In genomic region chr6:26454641-26455040, GRCh38 we compare ENCODE assay signal across 19 cellular contexts. TPM values are rescaled to one million over a fixed set of nuclear protein-coding genes. Genes with fewer than 3 reads are reported as not detected.
A peak's percentile ranks its signal among the peaks of the same experiment; 100 is the strongest.
DNase-seq lines count a peak whose midpoint lies in the region; ATAC-seq and TF ChIP-seq lines count a peak whose summit lies in the region.
"Had no signal": no experiment of that assay in that cellular context is flagged by ENCODE, and none has a peak within 500 bp of the region (broad histone marks: within the 10 kb centered on the region; RNA-seq: fewer than 3 reads in every experiment).

No MANE protein-coding gene starts in this region.

- H3K4me1 Mint-ChIP-seq in CD8-positive, alpha-beta memory T cell: peaks cover 32 to 51% (median 51%) of the 10 kb centered on the region in 3 donors

- no peak overlapping the region for H3K4me3 Mint-ChIP-seq in CD8-positive, alpha-beta memory T cell
- H3K4me3 Mint-ChIP-seq: B cell, H9 had no signal

- ATAC-seq in upper lobe of right lung (no peak), GM21717 (IDR thresholded peaks at IDR 0.05; ENCODE audit: unreplicated experiment) (no peak), GM18873 (IDR thresholded peaks at IDR 0.05; ENCODE audit: low FRiP score, unreplicated experiment) (no peak)

- POLR2A ChIA-PET in CD8-positive, alpha-beta memory T cell (lab: Charles Lee): no interaction called here

- peak overlapping the region in 6 of 8 donors; percentile 43 to 86 (median 61) for H3K27ac Mint-ChIP-seq in CD8-positive, alpha-beta memory T cell
- H3K27ac Mint-ChIP-seq: B cell, H9 had no signal

- peaks cover 18% of the 10 kb centered on the region for H3K79me2 ChIP-seq in fibroblast of lung (ENCODE audit: control insufficient read depth, insufficient read depth, low read length)

- H3K4me3 ChIP-seq in CD8-positive, alpha-beta memory T cell (ENCODE audit: low read length): no peak overlapping the region
- H3K4me3 ChIP-seq in fibroblast of lung (replicated peaks in 1 of 4; ENCODE audit: control extremely low read depth in 1 of 4, insufficient read depth in 1 of 4, low read depth in 3 of 4, low read length in 4 of 4) (no peak overlapping the region), upper lobe of right lung (no peak overlapping the region)
- H3K4me3 ChIP-seq: SK-N-MC had no signal

- no peaks in the 10 kb centered on the region for H3K27me3 ChIP-seq in CD8-positive, alpha-beta memory T cell (ENCODE audit: insufficient read depth, low read length, poor library complexity, severe bottlenecking)
- H3K27me3 ChIP-seq in fibroblast of lung (ENCODE audit: control insufficient read depth, insufficient read depth, low read length): no peaks in the 10 kb centered on the region
- H3K27me3 ChIP-seq in upper lobe of right lung: no peaks in the 10 kb centered on the region

- intact Hi-C loops in upper lobe of right lung (cut with DNase I): no loop called here

- TF ChIP-seq CTCF in fibroblast of lung (conservative IDR thresholded peaks at IDR 0.05 in 1 of 2, IDR thresholded peaks at IDR 0.05 in 1 of 2; ENCODE audit: low read depth in 1 of 2, low read length in 2 of 2): no peak
- TF ChIP-seq CTCF in upper lobe of right lung (IDR thresholded peaks at IDR 0.05): no peak

- H3K4me2 ChIP-seq in fibroblast of lung (ENCODE audit: extremely low read depth, insufficient read depth, low read length): no peak overlapping the region
- H3K4me2 ChIP-seq: KMS-11 had no signal

- no peak for DNase-seq in CD8-positive, alpha-beta memory T cell
- DNase-seq in NCI-H82 (lab: John Stamatoyannopoulos, UW) (peak; percentile 17), fibroblast of lung (ENCODE audit: low read depth in 2 of 2) (peak; percentile 48 to 55), upper lobe of right lung (no peak), NCI-H526 (lab: John Stamatoyannopoulos, UW) (no peak)
- DNase-seq: DMS 273 treated with DMSO at 0.1 percent for 48 hours, H9, NCI-H1048, NCI-H1436 treated with DMSO at 0.1 percent for 48 hours, NCI-H2029 treated with DMSO at 0.1 percent for 48 hours, NCI-H774, Right ventricle myocardium superior had no signal

- CTCF ChIA-PET in CD8-positive, alpha-beta memory T cell (lab: Charles Lee): interaction anchor here (3.3 kb wide), 1 partner anchor 113 kb away, joined by 13 read pairs; no protein-coding TSS in a partner anchor

- H3K9me3 ChIP-seq in CD8-positive, alpha-beta memory T cell (ENCODE audit: low read length): no peaks in the 10 kb centered on the region
- H3K9me3 ChIP-seq in fibroblast of lung (ENCODE audit: control insufficient read depth, insufficient read depth, low read depth, low read length) (no peaks in the 10 kb centered on the region), upper lobe of right lung (no peaks in the 10 kb centered on the region)

- H3K9ac ChIP-seq in fibroblast of lung (ENCODE audit: insufficient read depth, low read length): no peak overlapping the region
- H3K9ac ChIP-seq: KMS-11 had no signal

- H3K9me3 Mint-ChIP-seq in CD8-positive, alpha-beta memory T cell: no peaks in the 10 kb centered on the region
- H3K9me3 Mint-ChIP-seq: H9 had no signal

- H3K36me3 Mint-ChIP-seq in CD8-positive, alpha-beta memory T cell: peaks cover 0 to 72% (median 23%) of the 10 kb centered on the region in 3 donors

- H3K36me3 ChIP-seq in CD8-positive, alpha-beta memory T cell (ENCODE audit: insufficient read depth, low read length): peaks cover 6% of the 10 kb centered on the region
- H3K36me3 ChIP-seq in fibroblast of lung (ENCODE audit: control insufficient read depth, insufficient read depth, low read length): peaks cover 4% of the 10 kb centered on the region
- peaks cover 9% of the 10 kb centered on the region for H3K36me3 ChIP-seq in upper lobe of right lung

- no peak overlapping the region for H2AFZ ChIP-seq in fibroblast of lung (ENCODE audit: low read length)

- no peak overlapping the region for H3K27ac ChIP-seq in CD8-positive, alpha-beta memory T cell (ENCODE audit: low read depth, low read length)
- no peak overlapping the region for H3K27ac ChIP-seq in fibroblast of lung (ENCODE audit: insufficient read depth, low read length)
- peak overlapping the region; percentile 3 for H3K27ac ChIP-seq in upper lobe of right lung
- H3K27ac ChIP-seq: KMS-11, SK-N-MC had no signal

- no peaks in the 10 kb centered on the region for H3K27me3 Mint-ChIP-seq in CD8-positive, alpha-beta memory T cell
- H3K27me3 Mint-ChIP-seq: B cell had no signal

- H3K4me1 ChIP-seq in CD8-positive, alpha-beta memory T cell (ENCODE audit: insufficient read depth, low read length): peaks cover 17% of the 10 kb centered on the region
- peaks cover 5% of the 10 kb centered on the region for H3K4me1 ChIP-seq in fibroblast of lung (ENCODE audit: control insufficient read depth, extremely low read depth, insufficient read depth, low read length)
- H3K4me1 ChIP-seq in upper lobe of right lung: peaks cover 20% of the 10 kb centered on the region

- H4K20me1 ChIP-seq in fibroblast of lung (ENCODE audit: control insufficient read depth, extremely low read depth, insufficient read depth, low read length): no peaks in the 10 kb centered on the region

RNA-seq across cellular contexts. Expression of gene BTN2A1, which starts 3.1 kb away (rescaled TPM):
- 10 to 100 TPM; 24.0 to 26.4 TPM for total RNA-seq in CD8-positive, alpha-beta memory T cell
- 14.4 TPM for polyA plus RNA-seq in CD8-positive, alpha-beta memory T cell
- total RNA-seq in fibroblast of lung: 8.7 and 14.9 TPM in 2 replicates
- polyA plus RNA-seq in fibroblast of lung: 22.7 and 26.4 TPM in 2 replicates
- 16.4 and 19.3 TPM in 2 replicates for polyA plus RNA-seq in fibroblast of lung (2012)
- 7.1 and 16.2 TPM in 2 replicates for polyA minus RNA-seq in fibroblast of lung (ENCODE audit: low replicate concordance)
- total RNA-seq in upper lobe of right lung: 26.3 TPM

RNA-seq across cellular contexts. Expression of gene BTN3A3, which starts 14.3 kb away (rescaled TPM):
- total RNA-seq in CD8-positive, alpha-beta memory T cell: 10 to 100 TPM; 32.8 to 37.1 TPM
- 75.5 TPM for polyA plus RNA-seq in CD8-positive, alpha-beta memory T cell
- 27.7 and 33.7 TPM in 2 replicates for total RNA-seq in fibroblast of lung
- polyA plus RNA-seq in fibroblast of lung: 23.0 and 33.7 TPM in 2 replicates
- 15.7 and 20.6 TPM in 2 replicates for polyA plus RNA-seq in fibroblast of lung (2012)
- polyA minus RNA-seq in fibroblast of lung (ENCODE audit: low replicate concordance): 14.9 and 40.8 TPM in 2 replicates
- total RNA-seq in upper lobe of right lung: 46.9 TPM

RNA-seq across cellular contexts. Expression of gene BTN1A1, which starts 45.5 kb away (rescaled TPM):
- under 1 TPM in 1 of 2 experiments, not detected in 1; 0.09 TPM for total RNA-seq in CD8-positive, alpha-beta memory T cell
- polyA plus RNA-seq in CD8-positive, alpha-beta memory T cell: not detected
- total RNA-seq in fibroblast of lung (not detected in 2 replicates), upper lobe of right lung (not detected)
- polyA plus RNA-seq in fibroblast of lung: not detected in 2 replicates
- polyA plus RNA-seq in fibroblast of lung (2012): not detected in 2 replicates
- not detected in 2 replicates for polyA minus RNA-seq in fibroblast of lung (ENCODE audit: low replicate concordance)
- total RNA-seq: Daoy, NCI-H460, Right ventricle myocardium superior had no signal

RNA-seq across cellular contexts. Expression of gene BTN3A1, which starts 52.6 kb away (rescaled TPM):
- total RNA-seq in CD8-positive, alpha-beta memory T cell: 10 to 100 TPM; 30.8 to 31.5 TPM
- 85.0 TPM for polyA plus RNA-seq in CD8-positive, alpha-beta memory T cell
- total RNA-seq in fibroblast of lung (36.5 and 42.9 TPM in 2 replicates), upper lobe of right lung (52.2 TPM)
- 19.8 and 31.6 TPM in 2 replicates for polyA plus RNA-seq in fibroblast of lung
- 11.2 and 16.9 TPM in 2 replicates for polyA plus RNA-seq in fibroblast of lung (2012)
- 16.1 and 40.2 TPM in 2 replicates for polyA minus RNA-seq in fibroblast of lung (ENCODE audit: low replicate concordance)

Comparison
In these comparisons a context has a peak if more than half of its experiments do, and no peak if none do; other contexts are left out.
1. DNase-seq: peak in NCI-H82 (single experiment) and fibroblast of lung (2 of 2); none in CD8-positive, alpha-beta memory T cell (0 of 5), upper lobe of right lung (single experiment) and NCI-H526 (0 of 2).